24 cellular contexts compared by ENCODE assay signal in the genomic region with DNA sequence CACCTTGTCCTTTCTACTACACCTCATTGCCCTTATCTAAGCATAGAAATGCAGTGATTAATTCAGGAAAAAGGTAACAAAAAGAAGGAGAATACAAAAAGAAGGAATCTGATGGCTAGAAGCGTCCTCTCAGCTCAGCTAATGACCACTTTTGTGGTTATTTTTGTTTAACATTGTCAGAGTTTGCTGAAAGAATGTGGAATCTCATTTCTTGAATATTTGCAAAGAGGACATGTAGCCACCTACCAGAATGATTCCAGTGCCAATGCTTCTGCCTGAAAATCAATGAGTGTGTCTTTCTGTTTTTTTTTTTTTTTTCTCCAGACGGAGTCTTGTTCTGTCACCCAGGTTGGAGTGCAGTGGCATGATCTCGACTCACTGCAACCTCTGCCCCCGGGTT. TPM values are rescaled to one million over a fixed set of nuclear protein-coding genes. Genes with fewer than 3 reads are reported as not detected.
DNase-seq lines count a peak whose midpoint lies in the region; ATAC-seq and TF ChIP-seq lines count a peak whose summit lies in the region.
"Had no signal": no experiment of that assay in that cellular context is flagged by ENCODE, and none has a peak within 500 bp of the region (broad histone marks: within the 10 kb centered on the region; RNA-seq: fewer than 3 reads in every experiment).

No MANE protein-coding gene starts in this region.

- H3K4me1 ChIP-seq in HUES64 (ENCODE audit: insufficient read depth, low read length) = peaks cover 51% of the 10 kb centered on the region
- H3K4me1 ChIP-seq in endodermal cell (ENCODE audit: control insufficient read depth, insufficient read depth, low read length) = no peaks in the 10 kb centered on the region
- H3K4me1 ChIP-seq in neutrophil (ENCODE audit: control insufficient read depth in 1 of 2, insufficient read depth in 1 of 2, low read depth in 1 of 2, low read length in 1 of 2) = peaks cover 42 to 64% of the 10 kb centered on the region in 2 experiments
- H3K4me1 ChIP-seq in left lung = peaks cover 0 to 5% of the 10 kb centered on the region in 2 donors

- H3K36me3 Mint-ChIP-seq in endodermal cell (ENCODE audit: low read depth) = no peaks in the 10 kb centered on the region
- no peaks in the 10 kb centered on the region for H3K36me3 Mint-ChIP-seq in activated T-cell treated with anti-CD3 and anti-CD28 coated beads, Interleukin-2, amount 50 U/mL, for 4 hours (ENCODE audit: insufficient read depth)
- H3K36me3 Mint-ChIP-seq: CD8-positive, alpha-beta memory T cell; T-cell had no signal

- no peak for TF ChIP-seq CTCF in endodermal cell (conservative IDR thresholded peaks at IDR 0.05)
- no peak for TF ChIP-seq CTCF in neutrophil (IDR thresholded peaks at IDR 0.05)
- no peak for TF ChIP-seq CTCF in left lung (IDR thresholded peaks at IDR 0.05)

- H3K27ac ChIP-seq in HUES64 (ENCODE audit: low read depth, low read length) = 0 out of 2 replicates have a peak overlapping the region, but pooled peaks have one; percentile 24
- H3K27ac ChIP-seq in endodermal cell (ENCODE audit: low read depth, low read length) = no peak overlapping the region
- peak overlapping the region; percentile 90 for H3K27ac ChIP-seq in neutrophil
- no peak overlapping the region for H3K27ac ChIP-seq in left lung
- H3K27ac ChIP-seq: BLaER1 treated with 17β-estradiol and CSF1 and Interleukin-3, amounts not matched to agents 10 nM and 100 nM; HL-60; PC-9 had no signal

- H3K27me3 ChIP-seq in HUES64 (ENCODE audit: insufficient read depth, low read length) (no peaks in the 10 kb centered on the region), endodermal cell (ENCODE audit: control insufficient read depth, insufficient read depth, low read length, poor library complexity, severe bottlenecking) (no peaks in the 10 kb centered on the region), neutrophil (no peaks in the 10 kb centered on the region), left lung (no peaks in the 10 kb centered on the region)
- H3K27me3 ChIP-seq: BLaER1 treated with 17β-estradiol and CSF1 and Interleukin-3, amounts not matched to agents 10 nM and 100 nM had no signal

- H3K4me1 Mint-ChIP-seq in endodermal cell = peaks cover 30% of the 10 kb centered on the region
- H3K4me1 Mint-ChIP-seq in activated T-cell treated with anti-CD3 and anti-CD28 coated beads, Interleukin-2, amount 50 U/mL, for 4 hours (ENCODE audit: low read depth) = no peaks in the 10 kb centered on the region
- H3K4me1 Mint-ChIP-seq: CD8-positive, alpha-beta memory T cell; T-cell had no signal

- H3K36me3 ChIP-seq in HUES64 (ENCODE audit: insufficient read depth, low read length) (no peaks in the 10 kb centered on the region), endodermal cell (ENCODE audit: control insufficient read depth, insufficient read depth, low read length) (no peaks in the 10 kb centered on the region), neutrophil (no peaks in the 10 kb centered on the region), left lung (no peaks in the 10 kb centered on the region)
- H3K36me3 ChIP-seq: BLaER1 treated with 17β-estradiol and CSF1 and Interleukin-3, amounts not matched to agents 10 nM and 100 nM had no signal

- H3K27me3 Mint-ChIP-seq in endodermal cell (ENCODE audit: insufficient read depth) = peaks cover 1% of the 10 kb centered on the region
- no peaks in the 10 kb centered on the region for H3K27me3 Mint-ChIP-seq in activated T-cell treated with anti-CD3 and anti-CD28 coated beads, Interleukin-2, amount 50 U/mL, for 4 hours (ENCODE audit: low read depth)

- H3K9me3 ChIP-seq in HUES64 (ENCODE audit: insufficient read depth, low read depth, low read length) (no peaks in the 10 kb centered on the region), endodermal cell (ENCODE audit: control insufficient read depth, low read length) (no peaks in the 10 kb centered on the region), neutrophil (no peaks in the 10 kb centered on the region), left lung (no peaks in the 10 kb centered on the region)
- H3K9me3 ChIP-seq: BLaER1 treated with 17β-estradiol and CSF1 and Interleukin-3, amounts not matched to agents 10 nM and 100 nM had no signal

- H3K4me3 ChIP-seq in HUES64 (ENCODE audit: low read length) (no peak overlapping the region), endodermal cell (ENCODE audit: low read length) (no peak overlapping the region), neutrophil (ENCODE audit: low read depth in 1 of 2, low read length in 1 of 2) (no peak overlapping the region), left lung (no peak overlapping the region)
- H3K4me3 ChIP-seq: BLaER1 treated with 17β-estradiol and CSF1 and Interleukin-3, amounts not matched to agents 10 nM and 100 nM; GM12878; K562; PC-9 had no signal

- 72% methylated on average over 4 of the region's 4 CpGs for WGBS in HUES64
- WGBS in endodermal cell (ENCODE audit: insufficient coverage in 1 of 2, insufficient read length in 1 of 2), 2 experiments = 62 to 71% methylated on average over 4 of the region's 4 CpGs

- ATAC-seq in activated T-cell treated with anti-CD3 and anti-CD28 coated beads, Interleukin-2, amount 50 U/mL, for 4 hours = no peak
- no peak for ATAC-seq in left lung
- ATAC-seq: GM12878, K562, Right ventricle myocardium inferior, T-cell had no signal

- H3K4me3 Mint-ChIP-seq in endodermal cell = no peak overlapping the region
- no peak overlapping the region for H3K4me3 Mint-ChIP-seq in activated T-cell treated with anti-CD3 and anti-CD28 coated beads, Interleukin-2, amount 50 U/mL, for 4 hours
- H3K4me3 Mint-ChIP-seq: CD8-positive, alpha-beta memory T cell; T-cell had no signal

- H3K9ac ChIP-seq in HUES64 (ENCODE audit: low read depth, low read length) = no peak overlapping the region
- no peak overlapping the region for H3K9ac ChIP-seq in endodermal cell (ENCODE audit: extremely low read depth, low read length, poor library complexity, severe bottlenecking)
- H3K9ac ChIP-seq: BLaER1 treated with 17β-estradiol and CSF1 and Interleukin-3, amounts not matched to agents 10 nM and 100 nM had no signal

- H3K27ac Mint-ChIP-seq in endodermal cell = peak overlapping the region; percentile 18
- H3K27ac Mint-ChIP-seq: CD8-positive, alpha-beta memory T cell; T-cell had no signal

- intact Hi-C loops in left lung (cut with DNase I) = no loop called here

- no peaks in the 10 kb centered on the region for H3K9me3 Mint-ChIP-seq in endodermal cell
- no peaks in the 10 kb centered on the region for H3K9me3 Mint-ChIP-seq in activated T-cell treated with anti-CD3 and anti-CD28 coated beads, Interleukin-2, amount 50 U/mL, for 4 hours
- H3K9me3 Mint-ChIP-seq: CD8-positive, alpha-beta memory T cell; T-cell had no signal

- DNase-seq in AG08395 (ENCODE audit: low spot score) = peak; percentile 20
- no peak for DNase-seq in endodermal cell
- DNase-seq in NCI-H187 treated with DMSO at 0.1 percent for 48 hours (lab: John Stamatoyannopoulos, UW) = no peak
- no peak for DNase-seq in NCI-H1694 treated with DMSO at 0.1 percent for 48 hours (lab: John Stamatoyannopoulos, UW)
- DNase-seq in activated T-cell treated with anti-CD3 and anti-CD28 coated beads, Interleukin-2, amount 50 U/mL, for 4 hours = no peak
- no peak for DNase-seq in left lung
- DNase-seq: 8988T; CD8-positive, alpha-beta memory T cell; DMS79 treated with DMSO at 0.1 percent for 48 hours; H7; MV-4-11; NCI-H1436; NCI-H2081; NCI-H510A; NCI-H82; PC-9; T-cell had no signal

RNA-seq across cellular contexts. Expression of gene NANOGP8, which starts 24.5 kb away (rescaled TPM):
- 76.2 TPM for polyA plus RNA-seq in HUES64 (2013, experiment 1 of 2)
- polyA plus RNA-seq in HUES64 (2013, experiment 2 of 2) = 77.0 TPM
- total RNA-seq in endodermal cell = 10 to 100 TPM in 1 of 2 donors, 1 to 10 TPM in 1; 1.5 to 47.2 TPM
- 9.1 TPM for polyA plus RNA-seq in endodermal cell (2013, experiment 1 of 2)
- polyA plus RNA-seq in endodermal cell (2013, experiment 2 of 2) = 4.6 TPM
- not detected for total RNA-seq in activated T-cell treated with anti-CD3 and anti-CD28 coated beads, Interleukin-2, amount 50 U/mL, for 4 hours
- under 1 TPM in 1 of 2 donors, not detected in 1; 0.60 TPM for total RNA-seq in left lung
- total RNA-seq: CD8-positive, alpha-beta memory T cell; GM12878; K562; PC-9; Right ventricle myocardium inferior had no signal
- polyA plus RNA-seq: CD8-positive, alpha-beta memory T cell; GM12878; K562 had no signal

Comparison
In these comparisons a context has a peak if more than half of its experiments do, and no peak if none do; other contexts are left out.
1. H3K27ac ChIP-seq: peak in HUES64 (single experiment) and neutrophil (single experiment); none in endodermal cell (single experiment) and left lung (0 of 2).